In genomic region chr2:215830313-215830712, GRCh38 we compare ENCODE assay signal across 12 cellular contexts.
DNase-seq lines count a peak whose midpoint lies in the region; ATAC-seq and TF ChIP-seq lines count a peak whose summit lies in the region.
"Had no signal": no experiment of that assay in that cellular context is flagged by ENCODE, and none has a peak within 500 bp of the region (broad histone marks: within the 10 kb centered on the region; RNA-seq: fewer than 3 reads in every experiment).

No MANE protein-coding gene starts in this region.

- no peak overlapping the region for H3K4ac ChIP-seq in neuronal stem cell (ENCODE audit: low read length)

- no peak overlapping the region for H3K4me3 ChIP-seq in PC-3 (ENCODE audit: low read length)
- H3K4me3 ChIP-seq in fibroblast of pulmonary artery (replicated peaks; ENCODE audit: low read depth, low read length), result no peak overlapping the region
- no peak overlapping the region for H3K4me3 ChIP-seq in neuronal stem cell (ENCODE audit: low read length in 2 of 2)

- H3K79me2 ChIP-seq in PC-3 (ENCODE audit: low read length), result no peaks in the 10 kb centered on the region

- H3K14ac ChIP-seq in neuronal stem cell (ENCODE audit: low read length), result no peak overlapping the region

- BruUV-seq in Calu3 (replicated peaks; lab: Mats Ljungman, UMichigan) (no TSS peak), PC-3 (replicated peaks; lab: Mats Ljungman, UMichigan) (no TSS peak)

- no peaks in the 10 kb centered on the region for H4K20me1 ChIP-seq in PC-3 (ENCODE audit: low read length)

- H3K18ac ChIP-seq in neuronal stem cell (ENCODE audit: low read length), result no peak overlapping the region

- H4K8ac ChIP-seq in neuronal stem cell (ENCODE audit: low read depth, low read length), result no peak overlapping the region

- no peak overlapping the region for H3K4me3 Mint-ChIP-seq in Calu3 (ENCODE audit: low read depth, unreplicated experiment)
- no peak overlapping the region for H3K4me3 Mint-ChIP-seq in activated T-cell treated with anti-CD3 and anti-CD28 coated beads, Interleukin-2, amount 50 U/mL, for 4 hours
- H3K4me3 Mint-ChIP-seq: CD4-positive, alpha-beta T cell had no signal

- H3K4me1 Mint-ChIP-seq in Calu3 (ENCODE audit: low read depth, unreplicated experiment), result peaks cover 76% of the 10 kb centered on the region
- no peaks in the 10 kb centered on the region for H3K4me1 Mint-ChIP-seq in activated T-cell treated with anti-CD3 and anti-CD28 coated beads, Interleukin-2, amount 50 U/mL, for 4 hours (ENCODE audit: low read depth)

- CTCF ChIA-PET in Calu3 (lab: Charles Lee) (interaction anchor here (0.7 kb wide), 1 partner anchor 299 kb away, joined by 3 read pairs; no protein-coding TSS in a partner anchor), PC-3 (lab: Charles Lee) (interaction anchor here (0.5 kb wide), 1 partner anchor 519 kb away, joined by 8 read pairs; no protein-coding TSS in a partner anchor)

- H3K23ac ChIP-seq in neuronal stem cell (ENCODE audit: low read depth, low read length, poor library complexity), result no peak overlapping the region

- peak; percentile 56 for DNase-seq in Calu3
- peak; percentile 62 for DNase-seq in PC-3
- DNase-seq in fibroblast of pulmonary artery (ENCODE audit: low read depth), result peak; percentile 93
- DNase-seq in neuronal stem cell (ENCODE audit: low spot score), result no peak
- DNase-seq in activated naive CD4-positive, alpha-beta T cell (lab: John Stamatoyannopoulos, UW), result no peak
- no peak for DNase-seq in activated T-cell treated with anti-CD3 and anti-CD28 coated beads, Interleukin-2, amount 50 U/mL, for 4 hours
- no peak for DNase-seq in NCI-H2227 treated with DMSO at 0.1 percent for 48 hours (lab: John Stamatoyannopoulos, UW)
- DNase-seq: activated effector memory CD4-positive, alpha-beta T cell treated with Interleukin-2 at 50 U/mL for 16 hours; CD4-positive, alpha-beta T cell; foreskin melanocyte; NCI-H1417 had no signal

- H3K9me2 ChIP-seq in PC-3 (replicated peaks; ENCODE audit: low read length), result no peaks in the 10 kb centered on the region

- H3K27me3 ChIP-seq in PC-3 (ENCODE audit: low read length) (no peaks in the 10 kb centered on the region), neuronal stem cell (ENCODE audit: control insufficient read depth in 3 of 3, insufficient read depth in 3 of 3, low read depth in 1 of 3, low read length in 3 of 3) (no peaks in the 10 kb centered on the region)

- no peak overlapping the region for H2BK15ac ChIP-seq in neuronal stem cell (ENCODE audit: low read length)

- POLR2A ChIA-PET in PC-3 (lab: Charles Lee; ENCODE audit: unreplicated experiment), result interaction anchor here (0.5 kb wide), 1 partner anchor 53 kb away, joined by 3 read pairs; no protein-coding TSS in a partner anchor

- no peak overlapping the region for H3K9ac ChIP-seq in PC-3 (ENCODE audit: low read length)
- H3K9ac ChIP-seq in neuronal stem cell (ENCODE audit: low read depth, low read length, poor library complexity), result no peak overlapping the region

- WGBS in neuronal stem cell (ENCODE audit: extremely low coverage in 2 of 2, insufficient read length in 2 of 2, insufficient replicate concordance in 1 of 2), 2 donors, result no CpG with 5 or more reads among the region's 4 CpGs

- peak overlapping the region; percentile 44 for H3K27ac Mint-ChIP-seq in Calu3 (ENCODE audit: unreplicated experiment)
- H3K27ac Mint-ChIP-seq: CD4-positive, alpha-beta T cell had no signal

- H3K27me3 Mint-ChIP-seq in Calu3 (ENCODE audit: unreplicated experiment), result no peaks in the 10 kb centered on the region
- no peaks in the 10 kb centered on the region for H3K27me3 Mint-ChIP-seq in activated T-cell treated with anti-CD3 and anti-CD28 coated beads, Interleukin-2, amount 50 U/mL, for 4 hours (ENCODE audit: low read depth)
- H3K27me3 Mint-ChIP-seq: CD4-positive, alpha-beta T cell had no signal

- H2BK12ac ChIP-seq in neuronal stem cell (ENCODE audit: low read length), result no peak overlapping the region

- H3K27ac ChIP-seq in PC-3 (ENCODE audit: low read length) (no peak overlapping the region), neuronal stem cell (replicated peaks; ENCODE audit: low read length) (no peak overlapping the region)

- no peak overlapping the region for H2BK5ac ChIP-seq in neuronal stem cell (ENCODE audit: low read length)

- no peak overlapping the region for H4K91ac ChIP-seq in neuronal stem cell (ENCODE audit: low read depth, low read length, poor library complexity)

- H3K36me3 ChIP-seq in PC-3 (ENCODE audit: low read depth, low read length), result no peaks in the 10 kb centered on the region
- H3K36me3 ChIP-seq in neuronal stem cell (replicated peaks in 1 of 2; ENCODE audit: control insufficient read depth in 2 of 2, insufficient read depth in 2 of 2, low read length in 2 of 2), result no peaks in the 10 kb centered on the region

- H3K4me1 ChIP-seq in PC-3 (ENCODE audit: insufficient read depth, low read length) (peaks cover 35% of the 10 kb centered on the region), neuronal stem cell (ENCODE audit: control insufficient read depth in 2 of 2, insufficient read depth in 1 of 2, low read depth in 1 of 2, low read length in 2 of 2) (peaks cover 0 to 9% of the 10 kb centered on the region in 2 donors)

- H3K4me2 ChIP-seq in PC-3 (ENCODE audit: low read length) (0 out of 2 replicates have a peak overlapping the region, but pooled peaks have one; percentile 15), neuronal stem cell (ENCODE audit: insufficient read depth, low read length, poor library complexity, severe bottlenecking) (no peak overlapping the region)

- no peak overlapping the region for H2BK120ac ChIP-seq in neuronal stem cell (ENCODE audit: low read depth, low read length)

- H3K9me3 ChIP-seq in PC-3 (ENCODE audit: low read length), result no peaks in the 10 kb centered on the region
- no peaks in the 10 kb centered on the region for H3K9me3 ChIP-seq in neuronal stem cell (replicated peaks in 1 of 2; ENCODE audit: control insufficient read depth in 2 of 2, insufficient read depth in 1 of 2, low read depth in 1 of 2, low read length in 2 of 2)

- H3K79me1 ChIP-seq in neuronal stem cell (ENCODE audit: low read depth, low read length), result no peaks in the 10 kb centered on the region

- peaks cover 9% of the 10 kb centered on the region for H3K36me3 Mint-ChIP-seq in Calu3 (ENCODE audit: insufficient read depth, unreplicated experiment)
- no peaks in the 10 kb centered on the region for H3K36me3 Mint-ChIP-seq in activated T-cell treated with anti-CD3 and anti-CD28 coated beads, Interleukin-2, amount 50 U/mL, for 4 hours (ENCODE audit: insufficient read depth)

- intact Hi-C loops in Calu3 (cut with micrococcal nuclease; ENCODE audit: unreplicated experiment) (loop anchor here (2.0 to 10.0 kb wide), 4 partner anchors 82 to 323 kb away; no protein-coding TSS in a partner anchor), PC-3 (cut with micrococcal nuclease) (loop anchor here (5.0 kb wide), 1 partner anchor 393 kb away; the partner anchor contains the start of gene FN1)

- H2AFZ ChIP-seq in PC-3 (ENCODE audit: low read length), result peak overlapping the region; percentile 21; the same call in 1 of the 2 replicates
- H2AFZ ChIP-seq in neuronal stem cell (ENCODE audit: low read length), result peak overlapping the region; percentile 18

- H3K9me3 Mint-ChIP-seq in Calu3 (ENCODE audit: low read depth, unreplicated experiment), result no peaks in the 10 kb centered on the region
- H3K9me3 Mint-ChIP-seq in activated T-cell treated with anti-CD3 and anti-CD28 coated beads, Interleukin-2, amount 50 U/mL, for 4 hours, result no peaks in the 10 kb centered on the region
- H3K9me3 Mint-ChIP-seq: CD4-positive, alpha-beta T cell had no signal

- H2AK5ac ChIP-seq in neuronal stem cell (ENCODE audit: low read depth, low read length), result no peak overlapping the region

- no peaks in the 10 kb centered on the region for H3F3A ChIP-seq in PC-3 (ENCODE audit: low read length, unreplicated experiment)

- ATAC-seq in PC-3 (peak; percentile 66), GM18909 (IDR thresholded peaks at IDR 0.05; ENCODE audit: poor library complexity, unreplicated experiment) (no peak)
- no peak for ATAC-seq in activated T-cell treated with anti-CD3 and anti-CD28 coated beads, Interleukin-2, amount 50 U/mL, for 4 hours

- TF ChIP-seq CTCF in Calu3 (IDR thresholded peaks at IDR 0.05; ENCODE audit: unreplicated experiment) (no peak), PC-3 (conservative IDR thresholded peaks at IDR 0.05; ENCODE audit: low read depth, low read length) (peak; percentile 28; the same call in 1 of the 2 replicates), fibroblast of pulmonary artery (IDR thresholded peaks at IDR 0.05; ENCODE audit: low read length, missing control alignments) (no peak)

Comparison
In these comparisons a context has a peak if more than half of its experiments do, and no peak if none do; other contexts are left out.
1. DNase-seq: peak in Calu3 (single experiment), PC-3 (single experiment) and fibroblast of pulmonary artery (single experiment); none in neuronal stem cell (single experiment), activated naive CD4-positive, alpha-beta T cell (0 of 4), activated T-cell treated with anti-CD3 and anti-CD28 coated beads, Interleukin-2, amount 50 U/mL, for 4 hours (single experiment) and NCI-H2227 treated with DMSO at 0.1 percent for 48 hours (single experiment).